In the genomic region with DNA sequence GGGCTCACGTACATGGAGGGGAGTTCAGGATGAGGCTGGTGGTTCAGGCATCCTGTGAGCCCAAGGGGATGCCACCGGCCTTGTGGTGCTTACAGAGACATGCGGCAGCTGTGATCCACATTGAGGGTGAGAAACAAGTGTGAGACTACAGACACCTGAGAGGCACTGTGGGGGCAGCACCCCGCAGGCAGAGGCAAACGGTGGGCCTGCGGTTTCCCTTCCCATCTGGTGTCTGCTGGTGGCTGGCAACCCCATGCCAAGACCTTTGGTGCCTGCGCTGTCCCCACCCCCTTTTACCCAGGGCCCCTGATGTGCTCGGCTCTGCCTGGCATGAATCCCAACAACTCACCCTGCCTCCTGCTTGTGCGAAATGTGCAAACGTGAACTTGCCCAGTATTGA, we compare ENCODE assay signal across 13 cellular contexts. TPM values are rescaled to one million over a fixed set of nuclear protein-coding genes. Genes with fewer than 3 reads are reported as not detected.
DNase-seq lines count a peak whose midpoint lies in the region; ATAC-seq, FAIRE-seq and TF ChIP-seq lines count a peak whose summit lies in the region.
"Had no signal": no experiment of that assay in that cellular context is flagged by ENCODE, and none has a peak within 500 bp of the region (broad histone marks: within the 10 kb centered on the region; RNA-seq: fewer than 3 reads in every experiment).

No MANE protein-coding gene starts in this region.

- no peak overlapping the region for H3K23ac ChIP-seq in H1 (ENCODE audit: insufficient read length)

- peaks cover 0 to 12% (median 4%) of the 10 kb centered on the region in 4 experiments; a peak in 4 of 7 replicates for H3K27me3 ChIP-seq in H1 (replicated peaks in 1 of 4; ENCODE audit: control insufficient read depth in 3 of 4, extremely low read depth in 1 of 4, insufficient read depth in 3 of 4, low read length in 3 of 4)

- H3K14ac ChIP-seq in H1 (ENCODE audit: insufficient read length), result no peak overlapping the region

- DNase-seq in DMS79 treated with DMSO at 0.1 percent for 48 hours (lab: John Stamatoyannopoulos, UW) (peak; percentile 76), DMS79 (lab: John Stamatoyannopoulos, UW) (no peak), NCI-H1105 (lab: John Stamatoyannopoulos, UW) (peak; percentile 61), H1 (ENCODE audit: low read depth in 1 of 2, low spot score in 2 of 2) (peak in 1 of 2 experiments; percentile 36), progenitor cell of endocrine pancreas (ENCODE audit: low spot score, unreplicated experiment) (peak; percentile 6), CD14-positive monocyte (ENCODE audit: low spot score) (no peak), NK-92 (lab: John Stamatoyannopoulos, UW; ENCODE audit: unreplicated experiment) (no peak)
- DNase-seq: HCEC 1CT, NCI-H1694 treated with DMSO at 0.1 percent for 48 hours, NCI-H510A had no signal

- no peak overlapping the region for H3K4me2 ChIP-seq in H1 (ENCODE audit: insufficient read depth in 1 of 2, low read depth in 2 of 2, low read length in 2 of 2)

- no peak for FAIRE-seq in H1 (lab: Jason Lieb, UNC)
- FAIRE-seq: GM18507 had no signal

- TF ChIP-seq EP300 in H1 (IDR thresholded peaks at IDR 0.05; ENCODE audit: borderline replicate concordance in 1 of 2, low read depth in 2 of 2, low read length in 2 of 2), result no peak

- no peaks in the 10 kb centered on the region for H3K79me1 ChIP-seq in H1 (ENCODE audit: low read depth, low read length)

- H3K4me1 ChIP-seq in H1 (replicated peaks in 1 of 4; ENCODE audit: control insufficient read depth in 3 of 4, insufficient read depth in 4 of 4, low read length in 3 of 4), result peaks cover 0 to 12% (median 4%) of the 10 kb centered on the region in 4 experiments; a peak in 5 of 7 replicates

- no peaks in the 10 kb centered on the region for H3K79me2 ChIP-seq in H1 (ENCODE audit: control insufficient read depth in 1 of 2, insufficient read depth in 2 of 2, low read length in 2 of 2)

- no peak overlapping the region for H2AFZ ChIP-seq in H1 (ENCODE audit: low read length)

- H2BK5ac ChIP-seq in H1 (ENCODE audit: low read depth, low read length), result no peak overlapping the region

- no peak overlapping the region for H3K27ac Mint-ChIP-seq in progenitor cell of endocrine pancreas
- H3K27ac Mint-ChIP-seq in CD14-positive monocyte, result peak overlapping the region in 1 of 7 donors; percentile 20

- no peak overlapping the region for H3K18ac ChIP-seq in H1 (ENCODE audit: extremely low read depth, low read length)

- H3K4me3 Mint-ChIP-seq in progenitor cell of endocrine pancreas (ENCODE audit: low read depth), result no peak overlapping the region
- no peak overlapping the region for H3K4me3 Mint-ChIP-seq in CD14-positive monocyte

- H3K9me3 ChIP-seq in H1 (ENCODE audit: insufficient read depth in 2 of 2, low read depth in 1 of 2, low read length in 1 of 2), result no peaks in the 10 kb centered on the region

- no peak overlapping the region for H2AK5ac ChIP-seq in H1 (ENCODE audit: low read depth, low read length)

- no peak for TF ChIP-seq POLR2A in H1 (IDR thresholded peaks at IDR 0.05; ENCODE audit: control extremely low read depth in 1 of 2, low read depth in 2 of 2, low read length in 2 of 2)

- 0 out of 2 replicates have a peak overlapping the region, but pooled peaks have one; percentile 13 for H2BK15ac ChIP-seq in H1 (ENCODE audit: low read length)

- POLR2A ChIA-PET in H1 (lab: Charles Lee; ENCODE audit: partially characterized antibody), result interaction anchor here (0.9 to 1.9 kb wide), 3 partner anchors 11 to 12 kb away, joined by 3 to 6 read pairs (median 4); no protein-coding TSS in a partner anchor

- H4K91ac ChIP-seq in H1 (replicated peaks; ENCODE audit: insufficient read length, low read length), result no peak overlapping the region

- H2BK120ac ChIP-seq in H1 (replicated peaks; ENCODE audit: low read depth, low read length), result no peak overlapping the region

- intact Hi-C loops in CD14-positive monocyte (cut with micrococcal nuclease), result loop anchor here in 1 of 2 donors (5.0 kb wide), 1 partner anchor 739 kb away; no protein-coding TSS in a partner anchor

- CTCF ChIA-PET in H1 (lab: Charles Lee; ENCODE audit: partially characterized antibody), result interaction anchor here (1.0 to 2.1 kb wide), 7 partner anchors 10 to 498 kb away, joined by 3 to 5 read pairs (median 3); partner anchors contain the start of gene DLL1

- 90% methylated on average over 10 of the region's 10 CpGs; no CpG with 5 or more reads in 1 of the 2 experiments for WGBS in H1 (ENCODE audit: extremely low coverage in 1 of 2, insufficient coverage in 1 of 2, insufficient read length in 1 of 2, insufficient replicate concordance in 2 of 2, low coverage in 1 of 2, low lambda C conversion rate in 2 of 2, missing lambda C conversion rate in 1 of 2), 2 experiments

- no peak overlapping the region; the same call in 1 of the 2 replicates for H4K8ac ChIP-seq in H1 (ENCODE audit: extremely low read depth, insufficient read depth, low read length)

- TF ChIP-seq CTCF in H1 (IDR thresholded peaks at IDR 0.05; ENCODE audit: control extremely low read depth in 1 of 3, insufficient read depth in 1 of 3, low read depth in 1 of 3, low read length in 3 of 3) (no peak), progenitor cell of endocrine pancreas (IDR thresholded peaks at IDR 0.05; ENCODE audit: unreplicated experiment) (no peak), CD14-positive monocyte (IDR thresholded peaks at IDR 0.05) (no peak)

- H3K36me3 ChIP-seq in H1 (ENCODE audit: control insufficient read depth in 2 of 4, insufficient read depth in 4 of 4, low read length in 3 of 4), result no peaks in the 10 kb centered on the region

- H2BK20ac ChIP-seq in H1 (ENCODE audit: low read length), result no peak overlapping the region

- no peaks in the 10 kb centered on the region; the same call in 1 of the 2 replicates for H3K23me2 ChIP-seq in H1 (ENCODE audit: low read depth, low read length)

- H3K9ac ChIP-seq in H1 (replicated peaks in 1 of 4; ENCODE audit: extremely low read depth in 1 of 4, low read depth in 3 of 4, low read length in 3 of 4), result no peak overlapping the region

- H3K9me3 Mint-ChIP-seq in progenitor cell of endocrine pancreas (ENCODE audit: low read depth) (peaks cover 5% of the 10 kb centered on the region), CD14-positive monocyte (peaks cover 0 to 2% (median 0%) of the 10 kb centered on the region in 7 donors)

- no peak for ATAC-seq in HG03457 (IDR thresholded peaks at IDR 0.05; ENCODE audit: unreplicated experiment)

- H2BK12ac ChIP-seq in H1 (ENCODE audit: low read depth, low read length), result no peak overlapping the region

- H4K5ac ChIP-seq in H1 (ENCODE audit: insufficient read length, low read depth, low read length), result no peak overlapping the region

- H3K4ac ChIP-seq in H1 (replicated peaks; ENCODE audit: insufficient read length, low read depth, low read length), result no peak overlapping the region

- no peaks in the 10 kb centered on the region for H3K27me3 Mint-ChIP-seq in progenitor cell of endocrine pancreas
- H3K27me3 Mint-ChIP-seq in CD14-positive monocyte (ENCODE audit: low read depth in 3 of 3), result peaks cover 22 to 32% (median 32%) of the 10 kb centered on the region in 3 donors

- H3K27ac ChIP-seq in H1 (ENCODE audit: low read depth, low read length), result no peak overlapping the region
- H3K27ac ChIP-seq: 22Rv1 had no signal

- H3K36me3 Mint-ChIP-seq in progenitor cell of endocrine pancreas (ENCODE audit: insufficient read depth) (peaks cover 15% of the 10 kb centered on the region), CD14-positive monocyte (no peaks in the 10 kb centered on the region)

- peaks cover 0 to 2% of the 10 kb centered on the region in 2 experiments for H4K20me1 ChIP-seq in H1 (replicated peaks in 1 of 2; ENCODE audit: control insufficient read depth in 1 of 2, insufficient read depth in 2 of 2, low read length in 2 of 2)

- no peak overlapping the region for H3K4me3 ChIP-seq in H1 (ENCODE audit: extremely low read depth in 1 of 4, insufficient read depth in 2 of 4, low read depth in 3 of 4, low read length in 4 of 4)

- no peak for TF ChIP-seq RAD21 in H1 (IDR thresholded peaks at IDR 0.05 in 1 of 2, conservative IDR thresholded peaks at IDR 0.05 in 1 of 2; ENCODE audit: low read depth in 2 of 2, low read length in 2 of 2)

- H3K56ac ChIP-seq in H1 (replicated peaks; ENCODE audit: insufficient read length, low read depth, low read length), result no peak overlapping the region

- H3K4me1 Mint-ChIP-seq in progenitor cell of endocrine pancreas (ENCODE audit: low read depth) (peaks cover 64% of the 10 kb centered on the region), CD14-positive monocyte (peaks cover 25% of the 10 kb centered on the region)

TF ChIP-seq in H1, 55 proteins besides CTCF, POLR2A, EP300 and RAD21 (continues in another document):
- TF ChIP-seq KDM5A (IDR thresholded peaks at IDR 0.05; ENCODE audit: low read length), result no peak
- no peak for TF ChIP-seq ASH2L (IDR thresholded peaks at IDR 0.05; ENCODE audit: low read length)
- no peak for TF ChIP-seq HDAC2 (IDR thresholded peaks at IDR 0.05; ENCODE audit: borderline replicate concordance in 1 of 2, low read depth in 2 of 2, low read length in 2 of 2)
- no peak for TF ChIP-seq CEBPB (IDR thresholded peaks at IDR 0.05; ENCODE audit: low read depth, low read length)

RNA-seq across cellular contexts. Expression of gene ERMARD, which starts 42.0 kb away (rescaled TPM):
- 11.2 and 12.2 TPM in 2 replicates for total RNA-seq in H1 (2021; fragmentation: NEBNext Ultra II Directional; extraction: Animal tissue kit (Norgen Biotek cat#: 25700))
- polyA plus RNA-seq in H1 (2011; rRNA removed), result 25.6 and 27.3 TPM in 2 replicates
- 29.5 TPM for polyA plus RNA-seq in H1 (2011; cell fraction: cytosol; rRNA removed)
- polyA plus RNA-seq in H1 (2011; cell fraction: nucleus; rRNA removed), result 41.8 TPM
- polyA plus RNA-seq in H1 (2012, experiment 1 of 2), result 13.9 to 19.1 TPM (median 15.5 TPM) in 4 replicates
- 4.3 TPM for polyA plus RNA-seq in H1 (2012, experiment 2 of 2)
- 10.4 TPM for polyA plus RNA-seq in H1 (2013, experiment 1 of 2)
- 10.1 TPM for polyA plus RNA-seq in H1 (2013, experiment 2 of 2)
- 12.0 and 13.1 TPM in 2 replicates for polyA minus RNA-seq in H1 (2011; rRNA and poly(A)+ RNA removed)
- polyA minus RNA-seq in H1 (2011; cell fraction: cytosol; rRNA and poly(A)+ RNA removed), result 5.2 TPM
- polyA minus RNA-seq in H1 (2011; cell fraction: nucleus; rRNA and poly(A)+ RNA removed), result 14.8 TPM
- 30.3 and 33.4 TPM in 2 replicates for total RNA-seq in progenitor cell of endocrine pancreas
- polyA plus RNA-seq in CD14-positive monocyte, result 10 to 100 TPM; 10.6 to 11.2 TPM

RNA-seq across cellular contexts. Expression of gene DYNLT2, which starts 42.0 kb away (rescaled TPM):
- total RNA-seq in H1 (2021; fragmentation: NEBNext Ultra II Directional; extraction: Animal tissue kit (Norgen Biotek cat#: 25700)), result 1.6 and 1.8 TPM in 2 replicates
- polyA plus RNA-seq in H1 (2011; rRNA removed) (0.48 and 0.74 TPM in 2 replicates), CD14-positive monocyte (under 1 TPM; 0.19 to 0.86 TPM)
- 1.9 TPM for polyA plus RNA-seq in H1 (2011; cell fraction: cytosol; rRNA removed)
- 0.84 TPM for polyA plus RNA-seq in H1 (2011; cell fraction: nucleus; rRNA removed)
- polyA plus RNA-seq in H1 (2012, experiment 1 of 2), result 0.64 to 1.9 TPM (median 1.0 TPM) in 4 replicates
- 0.08 TPM for polyA plus RNA-seq in H1 (2012, experiment 2 of 2)
- 3.5 TPM for polyA plus RNA-seq in H1 (2013, experiment 1 of 2)
- polyA plus RNA-seq in H1 (2013, experiment 2 of 2), result 3.1 TPM
- 0.38 and 0.71 TPM in 2 replicates for polyA minus RNA-seq in H1 (2011; rRNA and poly(A)+ RNA removed)
- 0.73 TPM for polyA minus RNA-seq in H1 (2011; cell fraction: cytosol; rRNA and poly(A)+ RNA removed)
- polyA minus RNA-seq in H1 (2011; cell fraction: nucleus; rRNA and poly(A)+ RNA removed), result 2.4 TPM
- total RNA-seq in progenitor cell of endocrine pancreas, result 1.6 and 1.8 TPM in 2 replicates

Comparison
In these comparisons a context has a peak if more than half of its experiments do, and no peak if none do; other contexts are left out.
1. DNase-seq: peak in DMS79 treated with DMSO at 0.1 percent for 48 hours (single experiment), NCI-H1105 (single experiment) and progenitor cell of endocrine pancreas (single experiment); none in DMS79 (single experiment), CD14-positive monocyte (single experiment) and NK-92 (single experiment).